1 cellular context compared by ENCODE assay signal in the genomic region with DNA sequence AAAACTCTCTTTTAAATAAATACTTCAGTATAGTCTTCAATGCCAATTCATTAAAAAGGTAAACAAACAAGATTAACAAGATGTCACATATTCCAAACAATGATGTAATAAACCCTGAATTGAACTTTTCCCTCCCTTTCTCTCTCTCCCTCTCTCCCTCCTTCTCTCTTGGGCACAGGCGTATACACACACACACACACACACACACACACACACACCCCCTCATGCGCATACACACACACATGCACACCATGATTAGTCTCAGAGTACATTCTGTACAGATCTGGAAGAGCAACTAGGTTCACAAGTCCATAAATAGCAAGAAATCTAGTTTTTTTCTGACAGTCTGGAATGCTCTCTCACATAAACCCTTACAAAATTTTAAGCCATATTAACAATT.
TF ChIP-seq lines count a peak whose summit lies in the region.

No MANE protein-coding gene starts in this region.

TF ChIP-seq in IMR-90, 13 proteins besides CTCF, POLR2A, EP300 and RAD21:
- TF ChIP-seq FOS (IDR thresholded peaks at IDR 0.05; ENCODE audit: low read depth, low read length), result no peak
- TF ChIP-seq RFX5 (IDR thresholded peaks at IDR 0.05; ENCODE audit: low read depth, low read length), result no peak
- TF ChIP-seq BHLHE40 (IDR thresholded peaks at IDR 0.05; ENCODE audit: low read depth, low read length), result no peak
- TF ChIP-seq NFE2L2 (IDR thresholded peaks at IDR 0.05; ENCODE audit: low read depth, low read length), result no peak
- no peak for TF ChIP-seq SMC3 (IDR thresholded peaks at IDR 0.05; ENCODE audit: low read depth, low read length)
- TF ChIP-seq CEBPB (IDR thresholded peaks at IDR 0.05; ENCODE audit: low read depth, low read length), result no peak
- no peak for TF ChIP-seq MAFK (IDR thresholded peaks at IDR 0.05; ENCODE audit: low read depth, low read length)
- TF ChIP-seq USF2 (IDR thresholded peaks at IDR 0.05; ENCODE audit: low read depth, low read length), result no peak
- TF ChIP-seq CHD1 (IDR thresholded peaks at IDR 0.05; ENCODE audit: low read depth, low read length), result no peak
- TF ChIP-seq ELK1 (IDR thresholded peaks at IDR 0.05; ENCODE audit: borderline replicate concordance, low read depth, low read length), result no peak
- no peak for TF ChIP-seq MXI1 (IDR thresholded peaks at IDR 0.05; ENCODE audit: borderline replicate concordance, low read depth, low read length)
- TF ChIP-seq RCOR1 (IDR thresholded peaks at IDR 0.05; ENCODE audit: insufficient replicate concordance, low read length), result no peak
- no peak for TF ChIP-seq MAZ (IDR thresholded peaks at IDR 0.05; ENCODE audit: borderline replicate concordance, low read depth, low read length)
